ENCODE assay signal across 21 cellular contexts in genomic region chr14:97021001-97021400, GRCh38.
DNase-seq lines count a peak whose midpoint lies in the region; ATAC-seq, FAIRE-seq and TF ChIP-seq lines count a peak whose summit lies in the region.
"Had no signal": no experiment of that assay in that cellular context is flagged by ENCODE, and none has a peak within 500 bp of the region (broad histone marks: within the 10 kb centered on the region; RNA-seq: fewer than 3 reads in every experiment).

No MANE protein-coding gene starts in this region.

- in situ Hi-C loops in HepG2 (cut with HindIII; ENCODE audit: extremely low pct_ligation_motif_present, low pct_unique_long_range_greater_than_20kb) = no loop called here
- in situ Hi-C loops in SK-MEL-5 (cut with HindIII; ENCODE audit: low pct_unique_long_range_greater_than_20kb, low sequenced_read_pairs) = no loop called here

- H4K20me1 ChIP-seq in HepG2 (ENCODE audit: insufficient read depth, low read length) = no peaks in the 10 kb centered on the region

- H3K36me3 ChIP-seq in right lobe of liver (no peaks in the 10 kb centered on the region), HepG2 (replicated peaks in 1 of 2; ENCODE audit: control insufficient read depth in 1 of 2, insufficient read depth in 2 of 2, low read length in 2 of 2) (no peaks in the 10 kb centered on the region)
- H3K36me3 ChIP-seq: colonic mucosa, transverse colon had no signal

- H3K4me1 ChIP-seq in right lobe of liver (no peaks in the 10 kb centered on the region), HepG2 (ENCODE audit: insufficient read depth, low read length) (no peaks in the 10 kb centered on the region)
- H3K4me1 ChIP-seq: colonic mucosa, transverse colon had no signal

- no peak overlapping the region for H2AFZ ChIP-seq in HepG2 (ENCODE audit: low read length)

- TF ChIP-seq POLR2A in right lobe of liver (IDR thresholded peaks at IDR 0.05) (no peak), HepG2 (IDR thresholded peaks at IDR 0.05; ENCODE audit: insufficient read depth in 1 of 2, low read depth in 2 of 2, low read length in 2 of 2) (no peak)

- H3K27ac ChIP-seq in right lobe of liver = no peak overlapping the region
- H3K27ac ChIP-seq in HepG2 (ENCODE audit: extremely low read length, insufficient read depth, low read length) = no peak overlapping the region
- H3K27ac ChIP-seq: colonic mucosa, SK-N-MC, transverse colon had no signal

- H3K4me2 ChIP-seq in HepG2 (ENCODE audit: low read depth, low read length) = no peak overlapping the region

- POLR2A ChIA-PET in HepG2 (lab: Yijun Ruan, JAX) = no interaction called here

- no peak for FAIRE-seq in HepG2 (lab: Jason Lieb, UNC)
- FAIRE-seq: endometrium, GM18507 had no signal

- no peaks in the 10 kb centered on the region for H3K79me2 ChIP-seq in HepG2 (ENCODE audit: insufficient read depth, low read length)

- 43% methylated on average over 3 of the region's 4 CpGs for WGBS in right lobe of liver (ENCODE audit: insufficient coverage, low coverage, low lambda C conversion rate, missing lambda C conversion rate)
- WGBS in HepG2 (ENCODE audit: low lambda C conversion rate) = 33% methylated on average over 2 of the region's 4 CpGs

- no peaks in the 10 kb centered on the region for H3K9me3 ChIP-seq in right lobe of liver
- H3K9me3 ChIP-seq in HepG2 (ENCODE audit: low read length) = no peaks in the 10 kb centered on the region
- H3K9me3 ChIP-seq: colonic mucosa, transverse colon had no signal

- TF ChIP-seq CTCF in right lobe of liver (IDR thresholded peaks at IDR 0.05) = no peak
- no peak for TF ChIP-seq CTCF in HepG2 (CRISPR knock-in tag; IDR thresholded peaks at IDR 0.05)

- no peak for TF ChIP-seq RAD21 in HepG2 (CRISPR knock-in tag; IDR thresholded peaks at IDR 0.05)

- no TSS peak for BruUV-seq in HepG2 (replicated peaks; lab: Mats Ljungman, UMichigan)

- TF ChIP-seq EP300 in HepG2 (IDR thresholded peaks at IDR 0.05; ENCODE audit: low read depth in 2 of 2, low read length in 2 of 2) = no peak
- TF ChIP-seq EP300 in HepG2 (CRISPR knock-in tag; IDR thresholded peaks at IDR 0.05; ENCODE audit: borderline replicate concordance) = no peak

- H3K27me3 ChIP-seq in right lobe of liver (no peaks in the 10 kb centered on the region), HepG2 (ENCODE audit: control insufficient read depth in 1 of 2, insufficient read depth in 2 of 2, low read length in 2 of 2) (peaks cover 2 to 30% of the 10 kb centered on the region in 2 experiments; a peak in 3 of 5 replicates)
- H3K27me3 ChIP-seq: colonic mucosa had no signal

- intact Hi-C loops in right lobe of liver (cut with DNase I) = no loop called here
- intact Hi-C loops in HepG2 (cut with micrococcal nuclease; ENCODE audit: unreplicated experiment) = no loop called here

- CTCF ChIA-PET in HepG2 (lab: Yijun Ruan, JAX; ENCODE audit: low intra/inter-chr PET ratio, low total read pairs) = no interaction called here

- H3K4me3 ChIP-seq in right lobe of liver = no peak overlapping the region
- no peak overlapping the region for H3K4me3 ChIP-seq in HepG2 (replicated peaks in 1 of 3; ENCODE audit: insufficient read depth in 1 of 3, low read depth in 2 of 3, low read length in 3 of 3)
- H3K4me3 ChIP-seq: colonic mucosa, SK-N-MC, transverse colon had no signal

- DNase-seq in right lobe of liver (no peak), HepG2 (ENCODE audit: low spot score) (no peak), SK-MEL-5 (ENCODE audit: low read depth, low spot score) (peak; percentile 41), islet precursor cell (peak; percentile 23), NCI-H2029 treated with DMSO at 0.1 percent for 48 hours (lab: John Stamatoyannopoulos, UW) (no peak), NCI-H2171 (lab: John Stamatoyannopoulos, UW) (no peak)
- DNase-seq in activated CD4-positive, alpha-beta T cell treated with anti-CD3 and anti-CD28 coated beads for 1 hour = no peak
- DNase-seq: activated T-cell treated with anti-CD3 and anti-CD28 coated beads, Interleukin-2, amount 50 U/mL, for 1 hour; CD4-positive, CD25-positive, alpha-beta regulatory T cell; colonic mucosa; DMS79 treated with DMSO at 0.1 percent for 48 hours; NCI-H1092 treated with DMSO at 0.1 percent for 48 hours; retina; stimulated activated CD4-positive, alpha-beta T cell treated with anti-CD3 and anti-CD28 coated beads, Interleukin-15, amount 100 ng/mL, for 24 hours; stimulated activated naive CD4-positive, alpha-beta T cell treated with Interleukin-2 at 50 U/mL for 16 hours; transverse colon had no signal

- H3K9ac ChIP-seq in HepG2 (ENCODE audit: insufficient read depth, low read depth, low read length) = no peak overlapping the region

- ATAC-seq in right lobe of liver = peak; percentile 26 to 62 (median 54)
- ATAC-seq in HepG2 = no peak
- ATAC-seq in GM21717 (IDR thresholded peaks at IDR 0.05; ENCODE audit: unreplicated experiment) = no peak
- ATAC-seq: activated naive CD4-positive, alpha-beta T cell treated with anti-CD3 and anti-CD28 coated beads, Interleukin-2, amount 50 U/mL, for 72 hours had no signal

TF ChIP-seq in HepG2, 621 proteins besides CTCF, POLR2A, EP300 and RAD21:
- TF ChIP-seq RBAK (CRISPR knock-in tag; IDR thresholded peaks at IDR 0.05) = no peak
- no peak for TF ChIP-seq HNRNPH1 (optimal IDR thresholded peaks at IDR 0.05; ENCODE audit: low read depth, low read length)
- TF ChIP-seq ZNF441 (CRISPR knock-in tag; IDR thresholded peaks at IDR 0.05; ENCODE audit: borderline replicate concordance) = no peak
- TF ChIP-seq ZNF784 (CRISPR knock-in tag; IDR thresholded peaks at IDR 0.05; ENCODE audit: borderline replicate concordance) = no peak
- no peak for TF ChIP-seq ZFP62 (CRISPR knock-in tag; IDR thresholded peaks at IDR 0.05)
- no peak for TF ChIP-seq SMC3 (IDR thresholded peaks at IDR 0.05; ENCODE audit: low read length)
- no peak for TF ChIP-seq ELF3 (CRISPR knock-in tag; IDR thresholded peaks at IDR 0.05)
- TF ChIP-seq TFDP2 (CRISPR knock-in tag; IDR thresholded peaks at IDR 0.05) = no peak
- TF ChIP-seq ZNF720 (CRISPR knock-in tag; IDR thresholded peaks at IDR 0.05) = no peak
- TF ChIP-seq POLR2AphosphoS5 (IDR thresholded peaks at IDR 0.05; ENCODE audit: low read depth, low read length) = no peak
- TF ChIP-seq FOSL2 (CRISPR knock-in tag; IDR thresholded peaks at IDR 0.05) = no peak
- no peak for TF ChIP-seq ZNF629 (CRISPR knock-in tag; conservative IDR thresholded peaks at IDR 0.05)
- TF ChIP-seq GATAD1 (CRISPR knock-in tag; IDR thresholded peaks at IDR 0.05) = no peak
- no peak for TF ChIP-seq ZNF747 (CRISPR knock-in tag; IDR thresholded peaks at IDR 0.05; ENCODE audit: borderline replicate concordance)
- TF ChIP-seq NFYC (CRISPR knock-in tag; IDR thresholded peaks at IDR 0.05) = no peak
- no peak for TF ChIP-seq ZNF335 (CRISPR knock-in tag; IDR thresholded peaks at IDR 0.05)
- no peak for TF ChIP-seq CAMTA2 (CRISPR knock-in tag; IDR thresholded peaks at IDR 0.05; ENCODE audit: borderline replicate concordance)
- TF ChIP-seq HINFP (CRISPR knock-in tag; IDR thresholded peaks at IDR 0.05; ENCODE audit: low read depth) = no peak
- TF ChIP-seq ZNF207 (IDR thresholded peaks at IDR 0.05; ENCODE audit: borderline replicate concordance) = no peak

Comparison
In these comparisons a context has a peak if more than half of its experiments do, and no peak if none do; other contexts are left out.
1. ATAC-seq: peak in right lobe of liver (4 of 4); none in HepG2 (single experiment) and GM21717 (single experiment).
2. DNase-seq: peak in SK-MEL-5 (single experiment) and islet precursor cell (single experiment); none in right lobe of liver (0 of 3), HepG2 (single experiment), NCI-H2029 treated with DMSO at 0.1 percent for 48 hours (single experiment), NCI-H2171 (single experiment) and activated CD4-positive, alpha-beta T cell treated with anti-CD3 and anti-CD28 coated beads for 1 hour (single experiment).